Comparison of ENCODE assay signal across 14 cellular contexts in the genomic region with DNA sequence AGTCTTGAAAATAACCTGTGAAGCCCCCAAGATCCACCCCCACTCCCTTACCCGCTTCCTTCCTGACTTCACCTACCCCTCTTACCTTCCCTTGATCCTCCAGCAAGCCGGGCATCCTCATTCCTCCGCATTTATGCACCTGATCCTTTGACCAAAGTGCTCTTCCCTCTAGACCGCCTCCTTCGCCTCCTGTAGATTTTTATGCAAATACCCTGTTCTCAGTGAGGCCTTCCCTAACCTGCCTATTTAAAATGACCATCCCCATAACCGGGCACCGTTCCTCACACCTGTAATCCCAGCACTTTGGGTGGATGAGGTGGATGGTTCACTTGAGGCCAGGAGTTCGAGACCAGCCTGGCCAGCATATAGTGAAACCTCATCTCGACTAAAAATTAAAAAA. TPM values are rescaled to one million over a fixed set of nuclear protein-coding genes. Genes with fewer than 3 reads are reported as not detected.
DNase-seq lines count a peak whose midpoint lies in the region; ATAC-seq and TF ChIP-seq lines count a peak whose summit lies in the region.
"Had no signal": no experiment of that assay in that cellular context is flagged by ENCODE, and none has a peak within 500 bp of the region (broad histone marks: within the 10 kb centered on the region; RNA-seq: fewer than 3 reads in every experiment).

No MANE protein-coding gene starts in this region.

- POLR2A ChIA-PET in activated naive CD8-positive, alpha-beta T cell treated with anti-CD3 and anti-CD28 coated beads, Interleukin-2, amount 10 ng/mL, durations not matched to agents 7 days and 5 days (lab: Charles Lee) = interaction anchor here (1.7 kb wide), 1 partner anchor 396 kb away, joined by 9 read pairs; the partner anchor contains the start of genes DTL and INTS7
- POLR2A ChIA-PET in HEK293T (lab: Yijun Ruan, JAX) = interaction anchor here (1.6 kb wide), 1 partner anchor 18 kb away, joined by 5 read pairs; the partner anchor contains the start of gene PACC1

- no peak for ATAC-seq in activated naive CD8-positive, alpha-beta T cell treated with anti-CD3 and anti-CD28 coated beads, Interleukin-2, amount 10 ng/mL, durations not matched to agents 7 days and 5 days (ENCODE audit: low read depth)
- ATAC-seq in natural killer cell treated with Interleukin-12 subunit alpha and Interleukin-12 subunit beta and Interleukin-15 and Interleukin-18, amount 100 ng/mL, for 72 hours = no peak
- ATAC-seq: activated CD8-positive, alpha-beta memory T cell treated with anti-CD3 and anti-CD28 coated beads, Interleukin-2, amount 10 ng/mL, durations not matched to agents 7 days and 5 days had no signal

- TF ChIP-seq CTCF in endothelial cell (IDR thresholded peaks at IDR 0.05; ENCODE audit: unreplicated experiment) = no peak

- H3K36me3 Mint-ChIP-seq in T-helper 1 cell treated with Interleukin-12 subunit alpha and Interleukin-12 subunit beta and Interleukin-4 antibody, amounts not matched to agents 30 μg/mL and 1 μg/mL, for 36 hours (ENCODE audit: low read depth) = peaks cover 2% of the 10 kb centered on the region
- H3K36me3 Mint-ChIP-seq in activated naive CD8-positive, alpha-beta T cell treated with anti-CD3 and anti-CD28 coated beads, Interleukin-2, amount 10 ng/mL, durations not matched to agents 7 days and 5 days = peaks cover 3% of the 10 kb centered on the region
- H3K36me3 Mint-ChIP-seq in natural killer cell treated with Interleukin-12 subunit alpha and Interleukin-12 subunit beta and Interleukin-15 and Interleukin-18, amount 100 ng/mL, for 72 hours = no peaks in the 10 kb centered on the region
- H3K36me3 Mint-ChIP-seq in endothelial cell (ENCODE audit: low read depth, unreplicated experiment) = no peaks in the 10 kb centered on the region

- DNase-seq in T-helper 1 cell (no peak), ELF-1 (ENCODE audit: low read depth, low spot score) (peak; percentile 24), endothelial cell (ENCODE audit: low spot score) (no peak), HEK293T (ENCODE audit: extremely low spot score) (no peak), hypothalamus (lab: John Stamatoyannopoulos, UW) (no peak)
- no peak for DNase-seq in activated naive CD8-positive, alpha-beta T cell treated with anti-CD3 and anti-CD28 coated beads, Interleukin-2, amount 10 ng/mL, durations not matched to agents 7 days and 5 days
- DNase-seq in natural killer cell treated with Interleukin-12 subunit alpha and Interleukin-12 subunit beta and Interleukin-15 and Interleukin-18, amount 100 ng/mL, for 72 hours (ENCODE audit: low spot score) = no peak
- DNase-seq: 8988T; activated CD8-positive, alpha-beta memory T cell treated with anti-CD3 and anti-CD28 coated beads, Interleukin-2, amount 10 ng/mL, durations not matched to agents 7 days and 5 days; Kasumi-1; NCI-H345; stimulated activated CD4-positive, alpha-beta T cell treated with anti-CD3 and anti-CD28 coated beads, Interleukin-12 subunit alpha, Interleukin-12 subunit beta, amount 100 ng/mL, for 4 hours had no signal

- peak overlapping the region; percentile 56 for H3K4me3 Mint-ChIP-seq in T-helper 1 cell treated with Interleukin-12 subunit alpha and Interleukin-12 subunit beta and Interleukin-4 antibody, amounts not matched to agents 30 μg/mL and 1 μg/mL, for 36 hours
- H3K4me3 Mint-ChIP-seq in activated naive CD8-positive, alpha-beta T cell treated with anti-CD3 and anti-CD28 coated beads, Interleukin-2, amount 10 ng/mL, durations not matched to agents 7 days and 5 days = peak overlapping the region; percentile 25
- H3K4me3 Mint-ChIP-seq in natural killer cell treated with Interleukin-12 subunit alpha and Interleukin-12 subunit beta and Interleukin-15 and Interleukin-18, amount 100 ng/mL, for 72 hours = peak overlapping the region; percentile 21
- H3K4me3 Mint-ChIP-seq in endothelial cell (ENCODE audit: unreplicated experiment) = no peak overlapping the region

- no peak overlapping the region for H3K27ac Mint-ChIP-seq in T-helper 1 cell treated with Interleukin-12 subunit alpha and Interleukin-12 subunit beta and Interleukin-4 antibody, amounts not matched to agents 30 μg/mL and 1 μg/mL, for 36 hours
- no peak overlapping the region for H3K27ac Mint-ChIP-seq in activated naive CD8-positive, alpha-beta T cell treated with anti-CD3 and anti-CD28 coated beads, Interleukin-2, amount 10 ng/mL, durations not matched to agents 7 days and 5 days
- peak overlapping the region in 1 of 2 donors; percentile 33 for H3K27ac Mint-ChIP-seq in natural killer cell treated with Interleukin-12 subunit alpha and Interleukin-12 subunit beta and Interleukin-15 and Interleukin-18, amount 100 ng/mL, for 72 hours
- no peak overlapping the region for H3K27ac Mint-ChIP-seq in endothelial cell (ENCODE audit: unreplicated experiment)
- H3K27ac Mint-ChIP-seq: CD14-positive monocyte had no signal

- no peaks in the 10 kb centered on the region for H3K9me3 Mint-ChIP-seq in T-helper 1 cell treated with Interleukin-12 subunit alpha and Interleukin-12 subunit beta and Interleukin-4 antibody, amounts not matched to agents 30 μg/mL and 1 μg/mL, for 36 hours
- H3K9me3 Mint-ChIP-seq in activated naive CD8-positive, alpha-beta T cell treated with anti-CD3 and anti-CD28 coated beads, Interleukin-2, amount 10 ng/mL, durations not matched to agents 7 days and 5 days = no peaks in the 10 kb centered on the region
- no peaks in the 10 kb centered on the region for H3K9me3 Mint-ChIP-seq in natural killer cell treated with Interleukin-12 subunit alpha and Interleukin-12 subunit beta and Interleukin-15 and Interleukin-18, amount 100 ng/mL, for 72 hours
- H3K9me3 Mint-ChIP-seq in endothelial cell (ENCODE audit: unreplicated experiment) = no peaks in the 10 kb centered on the region
- H3K9me3 Mint-ChIP-seq: CD14-positive monocyte had no signal

- CTCF ChIA-PET in HEK293T (lab: Yijun Ruan, JAX) = interaction anchor here (1.8 kb wide), 1 partner anchor 24 kb away, joined by 7 read pairs; no protein-coding TSS in a partner anchor

- H3K4me1 Mint-ChIP-seq in T-helper 1 cell treated with Interleukin-12 subunit alpha and Interleukin-12 subunit beta and Interleukin-4 antibody, amounts not matched to agents 30 μg/mL and 1 μg/mL, for 36 hours (ENCODE audit: low read depth) = peaks cover 20% of the 10 kb centered on the region
- peaks cover 18% of the 10 kb centered on the region for H3K4me1 Mint-ChIP-seq in activated naive CD8-positive, alpha-beta T cell treated with anti-CD3 and anti-CD28 coated beads, Interleukin-2, amount 10 ng/mL, durations not matched to agents 7 days and 5 days
- peaks cover 10 to 11% of the 10 kb centered on the region in 2 donors for H3K4me1 Mint-ChIP-seq in natural killer cell treated with Interleukin-12 subunit alpha and Interleukin-12 subunit beta and Interleukin-15 and Interleukin-18, amount 100 ng/mL, for 72 hours (ENCODE audit: low read depth in 2 of 2)
- H3K4me1 Mint-ChIP-seq in endothelial cell (ENCODE audit: unreplicated experiment) = peaks cover 20% of the 10 kb centered on the region

- H3K27me3 Mint-ChIP-seq in T-helper 1 cell treated with Interleukin-12 subunit alpha and Interleukin-12 subunit beta and Interleukin-4 antibody, amounts not matched to agents 30 μg/mL and 1 μg/mL, for 36 hours (ENCODE audit: low read depth) = peaks cover 10% of the 10 kb centered on the region
- H3K27me3 Mint-ChIP-seq in activated naive CD8-positive, alpha-beta T cell treated with anti-CD3 and anti-CD28 coated beads, Interleukin-2, amount 10 ng/mL, durations not matched to agents 7 days and 5 days = peaks cover 2% of the 10 kb centered on the region
- peaks cover 0 to 1% of the 10 kb centered on the region in 2 donors for H3K27me3 Mint-ChIP-seq in natural killer cell treated with Interleukin-12 subunit alpha and Interleukin-12 subunit beta and Interleukin-15 and Interleukin-18, amount 100 ng/mL, for 72 hours
- H3K27me3 Mint-ChIP-seq in endothelial cell (ENCODE audit: unreplicated experiment) = peaks cover 3% of the 10 kb centered on the region

TF ChIP-seq in HEK293T, 16 proteins besides CTCF, POLR2A, EP300 and RAD21:
- no peak for TF ChIP-seq HDGF (IDR thresholded peaks at IDR 0.05; ENCODE audit: borderline replicate concordance)
- no peak for TF ChIP-seq FOXM1 (IDR thresholded peaks at IDR 0.05; ENCODE audit: borderline replicate concordance)
- no peak for TF ChIP-seq TARDBP (IDR thresholded peaks at IDR 0.05)
- no peak for TF ChIP-seq ELF4 (IDR thresholded peaks at IDR 0.05)
- no peak for TF ChIP-seq NFRKB (IDR thresholded peaks at IDR 0.05)
- TF ChIP-seq ZNF384 (IDR thresholded peaks at IDR 0.05) = no peak
- TF ChIP-seq BHLHE40 (IDR thresholded peaks at IDR 0.05; ENCODE audit: borderline replicate concordance) = no peak
- TF ChIP-seq PKNOX1 (IDR thresholded peaks at IDR 0.05) = no peak
- no peak for TF ChIP-seq L3MBTL2 (conservative IDR thresholded peaks at IDR 0.05)
- TF ChIP-seq FOXA1 (IDR thresholded peaks at IDR 0.05) = no peak
- TF ChIP-seq LEF1 (IDR thresholded peaks at IDR 0.05; ENCODE audit: borderline replicate concordance) = no peak
- TF ChIP-seq SUZ12 (IDR thresholded peaks at IDR 0.05) = no peak
- no peak for TF ChIP-seq CTBP1 (IDR thresholded peaks at IDR 0.05; ENCODE audit: borderline replicate concordance)

RNA-seq across cellular contexts. Expression of gene NENF, which starts 1.1 kb away (rescaled TPM):
- 10 to 100 TPM; 30.0 to 31.1 TPM for total RNA-seq in activated naive CD8-positive, alpha-beta T cell treated with anti-CD3 and anti-CD28 coated beads, Interleukin-2, amount 10 ng/mL, durations not matched to agents 7 days and 5 days
- 10 to 100 TPM; 18.9 to 31.8 TPM for total RNA-seq in natural killer cell treated with Interleukin-12 subunit alpha and Interleukin-12 subunit beta and Interleukin-15 and Interleukin-18, amount 100 ng/mL, for 72 hours
- total RNA-seq in endothelial cell (ENCODE audit: unreplicated experiment) = 25.6 TPM

RNA-seq across cellular contexts. Expression of gene PACC1, which starts 17.0 kb away (rescaled TPM):
- total RNA-seq in activated naive CD8-positive, alpha-beta T cell treated with anti-CD3 and anti-CD28 coated beads, Interleukin-2, amount 10 ng/mL, durations not matched to agents 7 days and 5 days = 10 to 100 TPM; 10.1 to 14.3 TPM
- 10 to 100 TPM; 11.8 to 26.6 TPM for total RNA-seq in natural killer cell treated with Interleukin-12 subunit alpha and Interleukin-12 subunit beta and Interleukin-15 and Interleukin-18, amount 100 ng/mL, for 72 hours
- total RNA-seq in endothelial cell (ENCODE audit: unreplicated experiment) = 15.3 TPM
